Comparison of ENCODE assay signal across 10 cellular contexts in the genomic region with DNA sequence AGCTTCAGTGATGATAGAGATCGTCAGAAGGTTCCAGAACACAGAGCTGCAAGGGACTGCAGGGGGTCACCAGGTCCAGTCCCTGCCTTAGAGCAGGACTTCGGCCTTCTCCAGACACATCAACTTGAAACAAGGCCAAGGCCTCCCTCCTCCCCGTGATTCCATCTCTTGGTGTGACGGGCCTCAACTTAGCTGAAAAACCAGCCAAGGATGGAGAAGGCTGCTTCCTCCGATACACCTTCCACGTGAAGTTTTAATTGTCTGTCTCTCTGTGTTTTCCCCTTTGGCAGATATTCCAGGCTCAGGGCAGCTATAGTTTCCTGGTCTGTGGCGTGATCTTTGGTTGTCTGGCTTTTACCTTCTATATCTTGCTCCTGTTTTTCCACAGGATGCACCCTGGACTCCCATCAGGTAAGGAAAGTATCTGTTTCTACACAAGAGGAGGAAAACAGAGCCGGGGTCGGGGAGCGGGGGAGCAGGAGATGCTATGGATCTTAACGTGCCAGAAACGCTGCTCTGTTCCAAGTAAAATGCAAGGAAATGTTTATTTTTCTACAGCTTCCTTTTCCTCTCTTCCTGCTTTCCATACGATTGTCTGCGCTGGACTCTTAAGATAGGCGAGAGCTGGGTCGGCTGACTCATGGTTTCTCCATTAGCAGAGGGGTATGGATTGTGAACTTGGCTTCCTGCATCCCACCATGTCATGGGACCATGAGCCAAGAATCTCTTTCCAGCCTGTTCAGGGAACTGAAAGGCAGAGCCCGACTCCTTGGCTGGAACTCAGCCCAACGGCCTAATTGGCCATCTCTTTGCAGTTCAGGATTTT. TPM values are rescaled to one million over a fixed set of nuclear protein-coding genes. Genes with fewer than 3 reads are reported as not detected.
DNase-seq lines count a peak whose midpoint lies in the region; ATAC-seq, FAIRE-seq and TF ChIP-seq lines count a peak whose summit lies in the region.
"Had no signal": no experiment of that assay in that cellular context is flagged by ENCODE, and none has a peak within 500 bp of the region (broad histone marks: within the 10 kb centered on the region; RNA-seq: fewer than 3 reads in every experiment).

No MANE protein-coding gene starts in this region.

- POLR2A ChIA-PET in activated naive CD8-positive, alpha-beta T cell treated with anti-CD3 and anti-CD28 coated beads, Interleukin-2, amount 10 ng/mL, durations not matched to agents 7 days and 5 days (lab: Charles Lee) = interaction anchor here (1.2 to 1.4 kb wide), 2 partner anchors 32 to 33 kb away, joined by 5 to 8 read pairs; a partner anchor contains a TSS

- H3K4ac ChIP-seq in trophoblast cell (ENCODE audit: low read depth, low read length) = no peak overlapping the region

- peak in 9 of 14 donors; percentile 16 to 60 (median 30) for DNase-seq in C1 segment of cervical spinal cord (lab: John Stamatoyannopoulos, UW)
- no peak for DNase-seq in activated naive CD8-positive, alpha-beta T cell treated with anti-CD3 and anti-CD28 coated beads, Interleukin-2, amount 10 ng/mL, durations not matched to agents 7 days and 5 days
- DNase-seq in frontal cortex (ENCODE audit: low spot score in 2 of 2) = peak; percentile 22 to 65
- DNase-seq in trophoblast cell = no peak
- no peak for DNase-seq in GM13977 (ENCODE audit: low spot score)
- DNase-seq in Karpas-422 = no peak
- DNase-seq in retina = no peak
- DNase-seq in OCI-M1 (lab: John Stamatoyannopoulos, UW) = no peak

- no peak overlapping the region for H3K18ac ChIP-seq in trophoblast cell (ENCODE audit: low read length)

- H2BK12ac ChIP-seq in trophoblast cell (ENCODE audit: low read length) = no peak overlapping the region

- no peak overlapping the region for H3K4me3 Mint-ChIP-seq in activated naive CD8-positive, alpha-beta T cell treated with anti-CD3 and anti-CD28 coated beads, Interleukin-2, amount 10 ng/mL, durations not matched to agents 7 days and 5 days

- H3K9me3 ChIP-seq in trophoblast cell (ENCODE audit: insufficient read depth, low read depth, low read length) (peaks cover under 1% of the 10 kb centered on the region), Karpas-422 (ENCODE audit: low read length) (no peaks in the 10 kb centered on the region)

- H3K4me3 ChIP-seq in trophoblast cell (ENCODE audit: low read depth, low read length) (no peak overlapping the region), Karpas-422 (ENCODE audit: low read length) (no peak overlapping the region)

- H2AFZ ChIP-seq in trophoblast cell (ENCODE audit: insufficient read depth, low read length, poor library complexity) (no peak overlapping the region), Karpas-422 (ENCODE audit: low read length) (no peak overlapping the region)

- WGBS in trophoblast cell (ENCODE audit: extremely low coverage, insufficient coverage, insufficient read length) = no CpG with 5 or more reads among the region's 18 CpGs

- H3K23ac ChIP-seq in trophoblast cell (ENCODE audit: low read length) = no peak overlapping the region

- H3K9me3 Mint-ChIP-seq in activated naive CD8-positive, alpha-beta T cell treated with anti-CD3 and anti-CD28 coated beads, Interleukin-2, amount 10 ng/mL, durations not matched to agents 7 days and 5 days = no peaks in the 10 kb centered on the region

- TF ChIP-seq CTCF in GM13977 (IDR thresholded peaks at IDR 0.05; ENCODE audit: extremely low read depth, insufficient read depth, missing control alignments) = no peak

- ATAC-seq in activated naive CD8-positive, alpha-beta T cell treated with anti-CD3 and anti-CD28 coated beads, Interleukin-2, amount 10 ng/mL, durations not matched to agents 7 days and 5 days (ENCODE audit: low read depth) = no peak
- ATAC-seq: Panc1 had no signal

- no peak overlapping the region for H4K91ac ChIP-seq in trophoblast cell (ENCODE audit: low read depth, low read length)

- H4K20me1 ChIP-seq in Karpas-422 (ENCODE audit: insufficient read depth, low read depth, low read length) = 0 out of 2 replicates have a peak, but pooled peaks cover 1% of the 10 kb centered on the region

- no peaks in the 10 kb centered on the region for H3K9me2 ChIP-seq in Karpas-422 (replicated peaks; ENCODE audit: insufficient read depth, low read length)

- H4K12ac ChIP-seq in trophoblast cell (ENCODE audit: low read depth, low read length) = no peak overlapping the region

- H3K36me3 Mint-ChIP-seq in activated naive CD8-positive, alpha-beta T cell treated with anti-CD3 and anti-CD28 coated beads, Interleukin-2, amount 10 ng/mL, durations not matched to agents 7 days and 5 days = peaks cover 28% of the 10 kb centered on the region

- H3K4me1 Mint-ChIP-seq in activated naive CD8-positive, alpha-beta T cell treated with anti-CD3 and anti-CD28 coated beads, Interleukin-2, amount 10 ng/mL, durations not matched to agents 7 days and 5 days = peaks cover 19% of the 10 kb centered on the region

- no peak overlapping the region for H3K14ac ChIP-seq in trophoblast cell (ENCODE audit: low read length)

- no peaks in the 10 kb centered on the region for H3K79me2 ChIP-seq in trophoblast cell (ENCODE audit: control insufficient read depth, insufficient read depth, low read length, poor library complexity)
- peaks cover 11% of the 10 kb centered on the region for H3K79me2 ChIP-seq in Karpas-422 (ENCODE audit: low read length)

- no peak overlapping the region for H4K8ac ChIP-seq in trophoblast cell (ENCODE audit: low read depth, low read length)

- H2BK5ac ChIP-seq in trophoblast cell (ENCODE audit: low read depth, low read length, poor library complexity) = no peak overlapping the region

- H3K36me3 ChIP-seq in trophoblast cell (ENCODE audit: control insufficient read depth in 1 of 2, insufficient read depth in 2 of 2, low read length in 2 of 2) = peaks cover 2 to 7% of the 10 kb centered on the region in 2 experiments
- peaks cover 11% of the 10 kb centered on the region; the same call in 1 of the 2 replicates for H3K36me3 ChIP-seq in Karpas-422 (ENCODE audit: insufficient read depth, low read length)

- H3K9ac ChIP-seq in trophoblast cell (ENCODE audit: low read length) = peak overlapping the region; percentile 16
- no peak overlapping the region for H3K9ac ChIP-seq in Karpas-422 (ENCODE audit: low read length)

- no peak overlapping the region for H2AK5ac ChIP-seq in trophoblast cell (ENCODE audit: low read length)

- H3K4me2 ChIP-seq in trophoblast cell (ENCODE audit: low read length) (no peak overlapping the region), Karpas-422 (ENCODE audit: low read depth, low read length, poor library complexity, severe bottlenecking) (no peak overlapping the region)

- H3K4me1 ChIP-seq in trophoblast cell (ENCODE audit: control insufficient read depth in 1 of 2, insufficient read depth in 2 of 2, low read length in 2 of 2) (peaks cover 3 to 5% of the 10 kb centered on the region in 2 experiments), Karpas-422 (ENCODE audit: low read length) (peaks cover 51% of the 10 kb centered on the region)

- H3K27ac ChIP-seq in trophoblast cell (ENCODE audit: low read depth, low read length) (no peak overlapping the region), Karpas-422 (ENCODE audit: low read length) (no peak overlapping the region)

- peak overlapping the region; percentile 36 for H3K27ac Mint-ChIP-seq in activated naive CD8-positive, alpha-beta T cell treated with anti-CD3 and anti-CD28 coated beads, Interleukin-2, amount 10 ng/mL, durations not matched to agents 7 days and 5 days

- in situ Hi-C loops in GM13977 (cut with MboI; ENCODE audit: low pct_unique_long_range_greater_than_20kb, low sequenced_read_pairs, unreplicated experiment) = loop anchor here (5.0 kb wide), 1 partner anchor 33 kb away; a partner anchor contains a TSS

- no peaks in the 10 kb centered on the region for H3K79me1 ChIP-seq in trophoblast cell (ENCODE audit: low read length)

- no peak overlapping the region for H2BK120ac ChIP-seq in trophoblast cell (ENCODE audit: insufficient read depth, low read length, poor library complexity)

- H3K27me3 ChIP-seq in trophoblast cell (ENCODE audit: insufficient read depth, low read length) (no peaks in the 10 kb centered on the region), Karpas-422 (ENCODE audit: low read length) (no peaks in the 10 kb centered on the region)

- no peaks in the 10 kb centered on the region for H3K27me3 Mint-ChIP-seq in activated naive CD8-positive, alpha-beta T cell treated with anti-CD3 and anti-CD28 coated beads, Interleukin-2, amount 10 ng/mL, durations not matched to agents 7 days and 5 days

- FAIRE-seq in frontal cortex (lab: Jason Lieb, UNC) = no peak
- FAIRE-seq: colon had no signal

RNA-seq across cellular contexts. Expression of a gene that starts 32.8 kb away (rescaled TPM):
- 100 to 1,000 TPM; 124 to 141 TPM for total RNA-seq in activated naive CD8-positive, alpha-beta T cell treated with anti-CD3 and anti-CD28 coated beads, Interleukin-2, amount 10 ng/mL, durations not matched to agents 7 days and 5 days
- 6.9 TPM for total RNA-seq in frontal cortex
- 8.0 and 8.1 TPM in 2 replicates for polyA plus RNA-seq in trophoblast cell (2013)
- 24.4 and 57.3 TPM in 2 replicates for total RNA-seq in Karpas-422 (2014; rRNA removed; shearing (Covaris generic); ENCODE audit: low replicate concordance)

Comparison
In these comparisons a context has a peak if more than half of its experiments do, and no peak if none do; other contexts are left out.
1. DNase-seq: peak in C1 segment of cervical spinal cord (9 of 14) and frontal cortex (2 of 2); none in activated naive CD8-positive, alpha-beta T cell treated with anti-CD3 and anti-CD28 coated beads, Interleukin-2, amount 10 ng/mL, durations not matched to agents 7 days and 5 days (single experiment), trophoblast cell (0 of 2), GM13977 (single experiment), Karpas-422 (single experiment), retina (single experiment) and OCI-M1 (single experiment).